8 cellular contexts compared by ENCODE assay signal in the genomic region with DNA sequence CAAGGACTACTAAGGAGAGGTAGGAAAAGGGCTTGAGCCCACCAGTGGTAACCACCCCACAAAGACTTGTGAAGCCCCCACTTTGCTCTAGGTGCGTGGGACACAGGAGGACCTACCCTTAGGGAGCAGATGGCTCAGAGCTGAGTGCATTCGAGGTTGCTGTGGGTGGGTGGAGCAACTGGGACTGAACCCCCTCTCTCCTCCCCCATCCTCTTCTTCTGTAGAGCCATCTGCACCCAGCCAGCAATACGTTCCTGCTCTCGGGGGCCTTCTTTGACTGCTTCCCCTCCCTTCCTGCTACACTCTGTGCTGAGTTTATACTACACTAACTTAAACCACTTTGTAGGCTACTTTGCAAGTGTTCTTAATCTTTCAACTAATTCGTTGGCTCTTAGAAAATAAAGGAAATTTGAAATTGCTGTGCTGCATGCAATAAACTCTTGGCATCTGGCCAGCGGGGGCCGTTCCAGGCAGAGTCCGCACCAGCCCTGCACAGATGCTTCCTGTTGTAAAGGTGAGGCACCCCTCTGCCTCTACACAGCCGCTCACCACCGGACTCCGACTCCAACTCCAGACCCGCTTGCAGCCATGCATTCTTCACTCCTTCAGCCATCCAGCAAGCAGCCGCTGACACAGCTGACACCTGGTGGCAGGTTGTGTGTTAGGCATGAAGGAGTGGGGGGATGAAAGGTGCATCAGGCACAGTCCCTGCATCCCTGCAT. TPM values are rescaled to one million over a fixed set of nuclear protein-coding genes. Genes with fewer than 3 reads are reported as not detected.
DNase-seq lines count a peak whose midpoint lies in the region; ATAC-seq lines count a peak whose summit lies in the region.

No MANE protein-coding gene starts in this region.

- no peaks in the 10 kb centered on the region for H3K36me3 Mint-ChIP-seq in T-helper 2 cell treated with Interferon-gamma antibody and Interleukin-4, amounts not matched to agents 5 μg/mL and 100 μg/mL, for 36 hours (ENCODE audit: low read depth)

- H3K27ac Mint-ChIP-seq in T-helper 2 cell treated with Interferon-gamma antibody and Interleukin-4, amounts not matched to agents 5 μg/mL and 100 μg/mL, for 36 hours = no peak overlapping the region

- no peak overlapping the region for H3K4me3 Mint-ChIP-seq in T-helper 2 cell treated with Interferon-gamma antibody and Interleukin-4, amounts not matched to agents 5 μg/mL and 100 μg/mL, for 36 hours

- no peaks in the 10 kb centered on the region for H3K27me3 ChIP-seq in thymus (ENCODE audit: control insufficient read depth, insufficient read depth)

- H3K4me1 Mint-ChIP-seq in T-helper 2 cell treated with Interferon-gamma antibody and Interleukin-4, amounts not matched to agents 5 μg/mL and 100 μg/mL, for 36 hours (ENCODE audit: low read depth) = peaks cover 3% of the 10 kb centered on the region

- WGBS in thymus = 1% methylated on average over 13 of the region's 13 CpGs

- H3K36me3 ChIP-seq in thymus (ENCODE audit: control insufficient read depth, insufficient read depth) = no peaks in the 10 kb centered on the region

- ATAC-seq in GM18909 (IDR thresholded peaks at IDR 0.05; ENCODE audit: poor library complexity, unreplicated experiment) (no peak), HG02884 (IDR thresholded peaks at IDR 0.05; ENCODE audit: unreplicated experiment) (no peak)

- no peaks in the 10 kb centered on the region for H3K9me3 ChIP-seq in thymus (ENCODE audit: control insufficient read depth)

- no peak overlapping the region for H3K27ac ChIP-seq in thymus (ENCODE audit: low read depth)

- H3K4me3 ChIP-seq in thymus (ENCODE audit: low read length) = peak overlapping the region; percentile 7

- peaks cover 23% of the 10 kb centered on the region for H3K4me1 ChIP-seq in thymus (ENCODE audit: control insufficient read depth, insufficient read depth, low read length)

- DNase-seq in DMS79 treated with DMSO at 0.1 percent for 48 hours (lab: John Stamatoyannopoulos, UW) (peak; percentile 75), LoVo (ENCODE audit: low spot score) (peak; percentile 25), cerebellar cortex (ENCODE audit: low spot score) (peak; percentile 77), lung microvascular endothelial cell (ENCODE audit: low read depth in 2 of 2) (peak; percentile 42 to 88)
- peak; percentile 6 for DNase-seq in T-helper 2 cell treated with Interferon-gamma antibody and Interleukin-4, amounts not matched to agents 5 μg/mL and 100 μg/mL, for 36 hours (ENCODE audit: low spot score)

- H3K27me3 Mint-ChIP-seq in T-helper 2 cell treated with Interferon-gamma antibody and Interleukin-4, amounts not matched to agents 5 μg/mL and 100 μg/mL, for 36 hours (ENCODE audit: low read depth) = peaks cover 20% of the 10 kb centered on the region

- H3K9me3 Mint-ChIP-seq in T-helper 2 cell treated with Interferon-gamma antibody and Interleukin-4, amounts not matched to agents 5 μg/mL and 100 μg/mL, for 36 hours = no peaks in the 10 kb centered on the region

RNA-seq across cellular contexts. Expression of gene GLIS1, which starts 57.2 kb away (rescaled TPM):
- total RNA-seq in lung microvascular endothelial cell = not detected in 2 replicates
- polyA plus RNA-seq in thymus = 0.59 TPM

Comparison
In these comparisons a context has a peak if more than half of its experiments do, and no peak if none do; other contexts are left out.
1. DNase-seq: peak in every context shown above with its lines; median percentile 77 in cerebellar cortex; 75 in DMS79 treated with DMSO at 0.1 percent for 48 hours; 65 in lung microvascular endothelial cell; 25 in LoVo; 6 in T-helper 2 cell treated with Interferon-gamma antibody and Interleukin-4, amounts not matched to agents 5 μg/mL and 100 μg/mL, for 36 hours.